10 cellular contexts compared by ENCODE assay signal in the genomic region with DNA sequence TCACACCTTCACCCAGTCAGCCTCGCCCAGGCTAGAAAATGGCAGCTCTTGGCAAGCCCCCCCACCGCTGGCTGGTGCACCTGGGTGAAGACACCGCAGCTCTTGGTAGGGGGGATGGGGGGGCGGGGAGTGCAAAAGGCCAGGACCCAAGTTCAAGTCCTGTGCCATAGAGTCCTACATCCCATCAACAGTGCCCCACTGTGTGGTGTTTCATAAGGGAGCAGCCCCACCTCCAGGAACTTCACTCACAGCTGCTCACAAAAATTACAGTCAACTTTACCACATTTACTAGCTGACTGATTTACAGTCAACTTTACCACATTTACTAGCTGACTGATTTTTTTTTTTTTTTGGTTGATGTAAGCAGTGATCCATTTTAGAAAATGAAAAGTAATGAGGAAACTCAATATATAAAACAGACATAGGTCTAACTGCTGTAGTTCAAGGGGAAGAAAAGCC.
DNase-seq lines count a peak whose midpoint lies in the region; ATAC-seq and TF ChIP-seq lines count a peak whose summit lies in the region.
"Had no signal": no experiment of that assay in that cellular context is flagged by ENCODE, and none has a peak within 500 bp of the region (broad histone marks: within the 10 kb centered on the region; RNA-seq: fewer than 3 reads in every experiment).

No MANE protein-coding gene starts in this region.

- in situ Hi-C loops in Panc1 (cut with HindIII; ENCODE audit: low pct_unique_long_range_greater_than_20kb, low sequenced_read_pairs) = no loop called here

- BruUV-seq in Panc1 (replicated peaks; lab: Mats Ljungman, UMichigan) = no TSS peak

- DNase-seq in GF-D8 (lab: John Stamatoyannopoulos, UW) = peak; percentile 47
- DNase-seq in Panc1 (ENCODE audit: low read depth, low spot score) = no peak
- no peak for DNase-seq in memory B cell (ENCODE audit: low spot score in 2 of 2)
- no peak for DNase-seq in midbrain (lab: John Stamatoyannopoulos, UW)
- DNase-seq in activated CD4-positive, alpha-beta T cell treated with anti-CD3 and anti-CD28 coated beads for 1 hour = no peak
- DNase-seq in NCI-H748 (lab: John Stamatoyannopoulos, UW; ENCODE audit: unreplicated experiment) = no peak
- DNase-seq in activated naive CD4-positive, alpha-beta T cell treated with anti-CD3 and anti-CD28 coated beads, Interleukin-2, amount 50 U/mL, for 16 hours = no peak

- no peaks in the 10 kb centered on the region for H3K36me3 ChIP-seq in Panc1 (ENCODE audit: control insufficient read depth, insufficient read depth, low read length)
- H3K36me3 ChIP-seq: thoracic aorta had no signal

- ATAC-seq in HG02759 (IDR thresholded peaks at IDR 0.05; ENCODE audit: unreplicated experiment) = peak; percentile 79
- ATAC-seq in Panc1 = no peak
- peak; percentile 68 for ATAC-seq in memory B cell (ENCODE audit: low read depth)

- H3K4me3 ChIP-seq in Panc1 (ENCODE audit: low read depth in 2 of 2, low read length in 2 of 2) = no peak overlapping the region
- H3K4me3 ChIP-seq: skin epidermis, thoracic aorta had no signal

- no peaks in the 10 kb centered on the region for H3K9me3 Mint-ChIP-seq in memory B cell

- CTCF ChIA-PET in Panc1 (lab: Charles Lee) = interaction anchor here (0.5 to 0.6 kb wide), 2 partner anchors 261 to 412 kb away, joined by 3 read pairs; no protein-coding TSS in a partner anchor

- H3K4me1 ChIP-seq in Panc1 (ENCODE audit: control insufficient read depth, insufficient read depth, low read length) = peaks cover 38% of the 10 kb centered on the region

- no peaks in the 10 kb centered on the region for H3K27me3 Mint-ChIP-seq in memory B cell

- peak overlapping the region; percentile 91 for H3K27ac Mint-ChIP-seq in memory B cell

- intact Hi-C loops in Panc1 (cut with micrococcal nuclease; ENCODE audit: unreplicated experiment) = no loop called here

- H3K36me3 Mint-ChIP-seq in memory B cell = peaks cover 9% of the 10 kb centered on the region

- no peaks in the 10 kb centered on the region for H3K9me3 ChIP-seq in Panc1 (ENCODE audit: control insufficient read depth, insufficient read depth, low read depth, low read length)
- H3K9me3 ChIP-seq: thoracic aorta had no signal

- peaks cover 49% of the 10 kb centered on the region for H3K4me1 Mint-ChIP-seq in memory B cell

- TF ChIP-seq CTCF in Panc1 (IDR thresholded peaks at IDR 0.05) = no peak

- no peaks in the 10 kb centered on the region for H3K27me3 ChIP-seq in Panc1 (ENCODE audit: control insufficient read depth, insufficient read depth, low read length)

- H3K4me3 Mint-ChIP-seq in memory B cell = no peak overlapping the region

- peak overlapping the region; percentile 78 for H3K27ac ChIP-seq in Panc1 (ENCODE audit: low read length)
- H3K27ac ChIP-seq: thoracic aorta had no signal

- POLR2A ChIA-PET in Panc1 (lab: Charles Lee) = interaction anchor here (0.6 to 0.7 kb wide), 3 partner anchors 270 to 479 kb away, joined by 3 to 6 read pairs (median 4); no protein-coding TSS in a partner anchor
